In genomic region chr20:4717816-4718215, GRCh38 we compare ENCODE assay signal across 1 cellular context.
TF ChIP-seq lines count a peak whose summit lies in the region.

No MANE protein-coding gene starts in this region.

TF ChIP-seq in GM23338, 12 proteins besides CTCF, POLR2A, EP300 and RAD21 (continued from another document):
- TF ChIP-seq REST (IDR thresholded peaks at IDR 0.05; ENCODE audit: unreplicated experiment), result no peak
